ENCODE assay signal across 1 cellular context in the genomic region with DNA sequence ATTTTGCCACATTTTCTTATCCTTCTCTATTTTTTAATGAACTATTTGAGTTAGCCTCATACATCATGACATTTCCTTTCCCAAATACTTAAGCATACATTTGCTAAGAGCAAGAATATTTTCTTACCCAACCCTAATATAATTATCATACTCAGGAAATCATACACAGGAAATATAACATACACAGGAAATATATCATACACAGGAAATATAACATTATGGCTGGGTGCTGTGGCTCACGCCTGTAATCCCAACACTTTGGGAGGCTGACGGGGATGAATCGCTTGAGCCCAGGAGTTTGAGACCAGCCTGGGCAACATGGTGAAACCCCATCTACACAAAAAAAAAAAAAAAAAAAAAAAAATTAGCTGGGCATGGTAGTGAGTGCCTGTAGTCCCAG.
TF ChIP-seq lines count a peak whose summit lies in the region.

No MANE protein-coding gene starts in this region.

TF ChIP-seq in endothelial cell of umbilical vein, 7 proteins besides CTCF, POLR2A, EP300 and RAD21:
- no peak for TF ChIP-seq POLR2AphosphoS5 (IDR thresholded peaks at IDR 0.05; ENCODE audit: insufficient read depth, low read depth, low read length)
- TF ChIP-seq MYC (IDR thresholded peaks at IDR 0.05; ENCODE audit: low read depth, low read length): no peak
- TF ChIP-seq GATA2 (IDR thresholded peaks at IDR 0.05; ENCODE audit: insufficient read depth, insufficient read length, low read depth, low read length): no peak
- no peak for TF ChIP-seq EZH2 (IDR thresholded peaks at IDR 0.05; ENCODE audit: borderline replicate concordance, low read depth, low read length, severe bottlenecking)
- TF ChIP-seq, protein P1, sequence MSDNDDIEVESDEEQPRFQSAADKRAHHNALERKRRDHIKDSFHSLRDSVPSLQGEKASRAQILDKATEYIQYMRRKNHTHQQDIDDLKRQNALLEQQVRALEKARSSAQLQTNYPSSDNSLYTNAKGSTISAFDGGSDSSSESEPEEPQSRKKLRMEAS (IDR thresholded peaks at IDR 0.05; ENCODE audit: insufficient read depth, insufficient read length): no peak
- TF ChIP-seq JUN (IDR thresholded peaks at IDR 0.05; ENCODE audit: borderline replicate concordance, insufficient read depth, insufficient read length, low read depth): no peak
- TF ChIP-seq FOS (IDR thresholded peaks at IDR 0.05; ENCODE audit: borderline replicate concordance, insufficient read depth, low read length): no peak
